ENCODE assay signal across 20 cellular contexts in the genomic region with DNA sequence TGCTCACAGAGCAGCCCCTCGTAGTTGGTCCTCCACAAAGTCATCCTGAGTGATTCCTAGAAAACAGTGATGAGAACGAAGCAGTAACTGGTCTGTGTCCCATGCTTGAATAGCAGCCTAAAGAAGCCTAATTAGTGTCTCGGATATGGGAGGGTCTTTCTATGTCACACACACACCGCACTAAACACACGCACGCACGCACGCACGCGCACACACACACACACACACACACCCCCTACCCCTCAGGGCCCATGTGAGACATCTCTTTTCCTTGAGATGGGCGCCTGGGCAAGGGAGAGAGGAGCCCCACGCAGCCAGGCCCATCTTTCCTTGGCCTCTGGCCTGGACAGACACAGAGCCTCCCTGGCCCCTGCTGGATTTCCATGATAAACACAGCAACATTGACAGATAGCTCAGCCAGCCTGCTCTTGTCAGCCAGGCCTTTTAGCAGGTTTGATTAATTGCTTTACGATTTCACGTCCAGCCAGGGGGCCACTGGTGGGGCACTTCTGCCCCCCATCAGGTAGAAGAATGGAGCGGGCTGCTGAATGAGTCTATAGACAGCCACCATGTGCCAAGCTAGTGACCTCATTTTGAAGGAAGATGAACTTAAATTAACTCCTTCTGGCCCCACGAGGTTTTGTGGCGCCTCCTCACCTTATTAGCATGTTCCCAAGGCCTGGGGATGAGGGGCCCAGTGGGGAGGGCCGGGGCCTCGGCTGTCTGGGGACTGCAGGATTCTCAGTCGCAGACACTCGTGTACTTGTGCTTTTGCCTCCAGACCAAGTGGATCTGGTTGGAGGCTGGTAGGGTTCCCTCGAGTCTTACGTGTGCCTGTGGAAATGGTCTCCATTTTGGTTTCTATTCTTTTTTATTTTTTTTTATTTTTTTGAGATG. TPM values are rescaled to one million over a fixed set of nuclear protein-coding genes. Genes with fewer than 3 reads are reported as not detected.
"Had no signal": no experiment of that assay in that cellular context is flagged by ENCODE, and none has a peak within 500 bp of the region (broad histone marks: within the 10 kb centered on the region; RNA-seq: fewer than 3 reads in every experiment).

No MANE protein-coding gene starts in this region.

- H3K4me1 ChIP-seq: adrenal gland, lower lobe of right lung, tibial nerve had no signal

- ATAC-seq: activated naive CD4-positive, alpha-beta T cell treated with anti-CD3 and anti-CD28 coated beads, Interleukin-2, amount 50 U/mL, for 72 hours; activated T-cell treated with anti-CD3 and anti-CD28 coated beads, Interleukin-2, amount 50 U/mL, for 72 hours; natural killer cell; stimulated activated naive CD8-positive, alpha-beta T cell treated with anti-CD3 and anti-CD28 coated beads, Interleukin-15, Interleukin-2, amounts not matched to agents 100 U/mL and 50 U/mL, for 24 hours had no signal

- H3K9me3 ChIP-seq: adrenal gland, lower lobe of right lung, tibial nerve had no signal

- H3K27ac ChIP-seq: adrenal gland, epithelial cell of prostate, lower lobe of right lung, tibial nerve had no signal

- H3K27ac Mint-ChIP-seq: activated T-cell treated with anti-CD3 and anti-CD28 coated beads, Interleukin-2, amount 50 U/mL, for 72 hours; natural killer cell had no signal

- H3K4me3 Mint-ChIP-seq: activated T-cell treated with anti-CD3 and anti-CD28 coated beads, Interleukin-2, amount 50 U/mL, for 72 hours; natural killer cell had no signal

- H3K9me3 Mint-ChIP-seq: activated naive CD4-positive, alpha-beta T cell treated with anti-CD3 and anti-CD28 coated beads, Interleukin-2, amount 50 U/mL, for 72 hours; activated T-cell treated with anti-CD3 and anti-CD28 coated beads, Interleukin-2, amount 50 U/mL, for 72 hours; natural killer cell had no signal

- H3K4me3 ChIP-seq: adrenal gland, dorsolateral prefrontal cortex, lower lobe of right lung, tibial nerve had no signal

- H3K4me1 Mint-ChIP-seq: natural killer cell had no signal

- DNase-seq: activated CD4-positive, alpha-beta T cell treated with anti-CD3 and anti-CD28 coated beads, Interleukin-2, amount 50 U/mL, for 1 hour; activated CD8-positive, alpha-beta memory T cell treated with anti-CD3 and anti-CD28 coated beads, Interleukin-2, amount 50 U/mL, for 4 hours; activated gamma-delta T cell treated with Interleukin-2 at 50 U/mL for 16 hours; activated T-cell treated with anti-CD3 and anti-CD28 coated beads, Interleukin-2, amount 50 U/mL, for 72 hours; adrenal gland; central memory CD4-positive, alpha-beta T cell; dorsolateral prefrontal cortex; foreskin melanocyte; hypothalamus; islet precursor cell; lower lobe of right lung; natural killer cell; nucleus accumbens; stimulated activated CD4-positive, alpha-beta T cell treated with anti-CD3 and anti-CD28 coated beads, Interleukin-2, amount 100 ng/mL, for 24 hours; stimulated activated naive CD8-positive, alpha-beta T cell treated with anti-CD3 and anti-CD28 coated beads, Interleukin-15, Interleukin-2, amounts not matched to agents 100 U/mL and 50 U/mL, for 24 hours; T1000 had no signal

- H3K27me3 ChIP-seq: adrenal gland, dorsolateral prefrontal cortex, tibial nerve had no signal

RNA-seq across cellular contexts. Expression of a gene that starts 36.2 kb away (rescaled TPM):
- total RNA-seq: activated naive CD4-positive, alpha-beta T cell treated with anti-CD3 and anti-CD28 coated beads, Interleukin-2, amount 50 U/mL, for 72 hours; activated T-cell treated with anti-CD3 and anti-CD28 coated beads, Interleukin-2, amount 50 U/mL, for 72 hours; lower lobe of right lung; T-helper 1 cell treated with Interleukin-12 subunit alpha and Interleukin-12 subunit beta and Interleukin-4 antibody, amounts not matched to agents 30 ng/mL and 1 ng/mL, for 36 hours; tibial nerve had no signal
